In genomic region chr17:82334204-82334621, GRCh38 we compare ENCODE assay signal across 1 cellular context.
A peak's percentile ranks its signal among the peaks of the same experiment; 100 is the strongest.
TF ChIP-seq lines count a peak whose summit lies in the region.

No MANE protein-coding gene starts in this region.

TF ChIP-seq in GM12878, 131 proteins besides CTCF, POLR2A, EP300 and RAD21:
- TF ChIP-seq BHLHE40 (IDR thresholded peaks at IDR 0.05; ENCODE audit: borderline replicate concordance in 1 of 2, low read depth in 2 of 2, low read length in 1 of 2) (peak in 1 of 2 experiments; percentile 74; a peak in 2 of 4 replicates), ATF2 (IDR thresholded peaks at IDR 0.05; ENCODE audit: low read length) (no peak)
